In the genomic region with DNA sequence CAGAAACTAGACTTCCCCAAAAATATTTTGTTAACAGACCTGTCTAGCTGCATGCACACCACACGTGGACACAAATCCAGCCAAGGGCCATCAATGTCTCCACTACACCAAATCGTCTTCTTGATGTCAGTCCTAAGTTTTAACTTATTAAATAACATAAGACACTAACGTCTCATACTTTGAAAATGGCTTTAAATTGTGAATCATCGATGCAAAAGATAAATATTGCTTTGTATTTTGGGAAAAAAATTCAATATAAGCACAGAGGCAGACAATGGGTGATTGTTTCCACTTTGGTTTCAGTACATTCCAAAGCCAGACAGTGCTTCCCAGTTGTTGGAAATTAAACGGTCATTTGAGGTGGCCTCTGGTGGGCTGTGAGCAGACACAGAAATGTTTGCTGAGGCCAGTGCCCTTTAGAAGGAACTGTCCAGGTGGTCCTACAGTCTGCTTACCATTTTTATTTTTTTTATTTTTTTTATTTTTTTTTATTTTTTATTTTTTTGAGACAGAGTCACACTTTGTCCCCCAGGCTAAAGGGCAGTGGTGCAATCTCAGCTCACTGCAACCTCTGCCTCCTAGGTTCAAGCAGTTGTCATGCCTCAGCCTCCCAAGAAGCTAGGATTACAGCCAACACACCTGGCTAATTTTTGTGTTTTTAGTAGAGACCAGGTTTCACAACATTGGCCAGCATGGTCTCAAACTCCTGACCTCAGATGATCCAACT, we compare ENCODE assay signal across 13 cellular contexts. TPM values are rescaled to one million over a fixed set of nuclear protein-coding genes. Genes with fewer than 3 reads are reported as not detected.
DNase-seq lines count a peak whose midpoint lies in the region; ATAC-seq and TF ChIP-seq lines count a peak whose summit lies in the region.
"Had no signal": no experiment of that assay in that cellular context is flagged by ENCODE, and none has a peak within 500 bp of the region (broad histone marks: within the 10 kb centered on the region; RNA-seq: fewer than 3 reads in every experiment).

No MANE protein-coding gene starts in this region.

- POLR2A ChIA-PET in MCF 10A (lab: Yijun Ruan, JAX): interaction anchor here (1.1 to 5.0 kb wide), 3 partner anchors 9 to 53 kb away, joined by 4 to 83 read pairs (median 24); partner anchors contain the start of gene MFN2

- CTCF ChIA-PET in MCF 10A (lab: Yijun Ruan, JAX): no interaction called here

- H3K4me3 ChIP-seq in breast epithelium: no peak overlapping the region
- H3K4me3 ChIP-seq: cardiac muscle cell, spleen had no signal

- no peak for TF ChIP-seq CTCF in breast epithelium (IDR thresholded peaks at IDR 0.05)
- no peak for TF ChIP-seq CTCF in MCF 10A (IDR thresholded peaks at IDR 0.05; ENCODE audit: unreplicated experiment)

- H3K9me3 Mint-ChIP-seq in MCF 10A (ENCODE audit: unreplicated experiment) (no peaks in the 10 kb centered on the region), immature natural killer cell (no peaks in the 10 kb centered on the region)
- H3K9me3 Mint-ChIP-seq: activated T-helper 1 cell treated with anti-CD3 and anti-CD28 coated beads, Interleukin-12 subunit alpha, Interleukin-12 subunit beta, Interleukin-2, Interleukin-4 antibody, amounts not matched to agents 30 ng/mL and 10 ng/mL and 1 ng/mL, durations not matched to agents 14 hours and 24 hours and 36 hours had no signal

- ATAC-seq in SK-N-SH treated with all-trans-retinoic acid at 6 μM for 48 hours: no peak
- no peak for ATAC-seq in GM19035 (IDR thresholded peaks at IDR 0.05; ENCODE audit: unreplicated experiment)

- intact Hi-C loops in breast epithelium (cut with DNase I; ENCODE audit: low total_unique reads) (no loop called here), MCF 10A (cut with micrococcal nuclease) (no loop called here), cardiac septum (cut with DNase I) (loop anchor here (2.0 kb wide), 1 partner anchor 19 kb away; no protein-coding TSS in a partner anchor)

- no peaks in the 10 kb centered on the region for H3K9me3 ChIP-seq in breast epithelium
- H3K9me3 ChIP-seq: spleen had no signal

- no peaks in the 10 kb centered on the region for H3K36me3 ChIP-seq in breast epithelium
- H3K36me3 ChIP-seq: cardiac muscle cell had no signal

- H3K36me3 Mint-ChIP-seq in MCF 10A (ENCODE audit: insufficient read depth, unreplicated experiment) (peaks cover 18% of the 10 kb centered on the region), immature natural killer cell (peaks cover 0 to 8% (median 7%) of the 10 kb centered on the region in 3 donors)

- TF ChIP-seq POLR2A in breast epithelium (IDR thresholded peaks at IDR 0.05): no peak

- peaks cover 11 to 16% of the 10 kb centered on the region in 2 donors for H3K4me1 ChIP-seq in breast epithelium

- H3K27ac Mint-ChIP-seq in MCF 10A (ENCODE audit: low read depth, unreplicated experiment) (no peak overlapping the region), immature natural killer cell (peak overlapping the region in 1 of 6 donors; percentile 53)
- H3K27ac Mint-ChIP-seq: activated T-helper 1 cell treated with anti-CD3 and anti-CD28 coated beads, Interleukin-12 subunit alpha, Interleukin-12 subunit beta, Interleukin-2, Interleukin-4 antibody, amounts not matched to agents 30 ng/mL and 10 ng/mL and 1 ng/mL, durations not matched to agents 14 hours and 24 hours and 36 hours had no signal

- H3K27ac ChIP-seq in breast epithelium: peak overlapping the region; percentile 79 to 81
- H3K27ac ChIP-seq in temporal lobe (ENCODE audit: low read depth, low read length): peak overlapping the region; percentile 36
- H3K27ac ChIP-seq: cardiac muscle cell had no signal

- H3K27me3 ChIP-seq in breast epithelium: no peaks in the 10 kb centered on the region
- H3K27me3 ChIP-seq: cardiac muscle cell, spleen had no signal

- H3K4me1 Mint-ChIP-seq in MCF 10A (ENCODE audit: insufficient read depth, unreplicated experiment) (peaks cover 26% of the 10 kb centered on the region), immature natural killer cell (peaks cover 28 to 29% of the 10 kb centered on the region in 2 donors)

- DNase-seq in breast epithelium (ENCODE audit: low spot score in 2 of 2) (peak in 1 of 2 donors; percentile 55), MCF 10A (ENCODE audit: unreplicated experiment) (no peak), immature natural killer cell (no peak), cardiac septum (ENCODE audit: low spot score) (no peak)
- no peak for DNase-seq in stimulated activated CD4-positive, alpha-beta T cell treated with anti-CD3 and anti-CD28 coated beads, Interleukin-2, amount 100 ng/mL, for 24 hours
- DNase-seq: EL, NCI-H2081, spleen had no signal

- no peak overlapping the region for H3K4me3 Mint-ChIP-seq in MCF 10A (ENCODE audit: unreplicated experiment)
- H3K4me3 Mint-ChIP-seq in immature natural killer cell: peak overlapping the region; percentile 18 to 70 (median 46)
- H3K4me3 Mint-ChIP-seq: activated T-helper 1 cell treated with anti-CD3 and anti-CD28 coated beads, Interleukin-12 subunit alpha, Interleukin-12 subunit beta, Interleukin-2, Interleukin-4 antibody, amounts not matched to agents 30 ng/mL and 10 ng/mL and 1 ng/mL, durations not matched to agents 14 hours and 24 hours and 36 hours had no signal

- H3K27me3 Mint-ChIP-seq in MCF 10A (ENCODE audit: insufficient read depth, unreplicated experiment) (no peaks in the 10 kb centered on the region), immature natural killer cell (ENCODE audit: low read depth in 3 of 3) (peaks cover 6 to 9% (median 7%) of the 10 kb centered on the region in 3 donors)

- no TSS peak for BruUV-seq in MCF 10A (replicated peaks; lab: Mats Ljungman, UMichigan)

TF ChIP-seq in SK-N-SH treated with all-trans-retinoic acid at 6 μM for 48 hours, 23 proteins besides CTCF, POLR2A, EP300 and RAD21:
- TF ChIP-seq SNAI2 (CRISPR knock-in tag; IDR thresholded peaks at IDR 0.05) (no peak), ISL1 (CRISPR knock-in tag; IDR thresholded peaks at IDR 0.05) (peak; percentile 45), ZNF565 (CRISPR knock-in tag; conservative IDR thresholded peaks at IDR 0.05; ENCODE audit: low read depth) (no peak), ZNF70 (CRISPR knock-in tag; IDR thresholded peaks at IDR 0.05) (no peak), ZFP3 (CRISPR knock-in tag; IDR thresholded peaks at IDR 0.05) (no peak)

RNA-seq across cellular contexts. Expression of gene KIAA2013, which starts 1.8 kb away (rescaled TPM):
- total RNA-seq in breast epithelium (10 to 100 TPM; 40.3 to 62.7 (median 51.4) TPM), MCF 10A (2022) (20.4 and 24.3 TPM in 2 replicates), temporal lobe (12.8 TPM), cardiac septum (42.6 TPM)
- polyA plus RNA-seq in immature natural killer cell: 10 to 100 TPM; 47.4 to 78.3 (median 52.0) TPM

RNA-seq across cellular contexts. Expression of gene PLOD1, which starts 6.5 kb away (rescaled TPM):
- total RNA-seq in breast epithelium (10 to 100 TPM; 45.9 to 86.1 (median 57.5) TPM), MCF 10A (2022) (47.2 and 48.2 TPM in 2 replicates), temporal lobe (18.7 TPM), cardiac septum (52.6 TPM)
- 10 to 100 TPM; 36.2 to 81.9 (median 73.8) TPM for polyA plus RNA-seq in immature natural killer cell

RNA-seq across cellular contexts. Expression of gene MFN2, which starts 52.2 kb away (rescaled TPM):
- total RNA-seq in breast epithelium (10 to 100 TPM; 51.4 to 64.9 (median 62.1) TPM), MCF 10A (2022) (95.6 and 105 TPM in 2 replicates), temporal lobe (39.8 TPM), cardiac septum (619 TPM)
- polyA plus RNA-seq in immature natural killer cell: 10 to 100 TPM; 34.9 to 55.9 (median 37.7) TPM
